ENCODE assay signal across 9 cellular contexts in genomic region chr6:160102956-160103824, GRCh38. TPM values are rescaled to one million over a fixed set of nuclear protein-coding genes. Genes with fewer than 3 reads are reported as not detected.
DNase-seq lines count a peak whose midpoint lies in the region; ATAC-seq and TF ChIP-seq lines count a peak whose summit lies in the region.
"Had no signal": no experiment of that assay in that cellular context is flagged by ENCODE, and none has a peak within 500 bp of the region (broad histone marks: within the 10 kb centered on the region; RNA-seq: fewer than 3 reads in every experiment).

No MANE protein-coding gene starts in this region.

- H4K20me1 ChIP-seq in Karpas-422 (ENCODE audit: insufficient read depth, low read depth, low read length), result no peaks in the 10 kb centered on the region

- no peak overlapping the region for H3K4me2 ChIP-seq in Karpas-422 (ENCODE audit: low read depth, low read length, poor library complexity, severe bottlenecking)

- H3K36me3 Mint-ChIP-seq in activated CD8-positive, alpha-beta T cell treated with anti-CD3 and anti-CD28 coated beads, Interleukin-2, amount 10 ng/mL, durations not matched to agents 7 days and 5 days (ENCODE audit: low read depth), result peaks cover 52% of the 10 kb centered on the region
- H3K36me3 Mint-ChIP-seq in activated T-helper 1 cell treated with anti-CD3 and anti-CD28 coated beads, Interleukin-12 subunit alpha, Interleukin-12 subunit beta, Interleukin-2, Interleukin-4 antibody, amounts not matched to agents 30 ng/mL and 10 ng/mL and 1 ng/mL, durations not matched to agents 14 hours and 24 hours and 36 hours (ENCODE audit: low read depth), result peaks cover 46% of the 10 kb centered on the region

- no peak overlapping the region for H3K4me3 ChIP-seq in Karpas-422 (ENCODE audit: low read length)
- no peak overlapping the region for H3K4me3 ChIP-seq in left lung
- H3K4me3 ChIP-seq: adrenal gland had no signal

- H3K27ac ChIP-seq in Karpas-422 (ENCODE audit: low read length) (no peak overlapping the region), left lung (no peak overlapping the region)
- H3K27ac ChIP-seq: adrenal gland had no signal

- H3K4me1 Mint-ChIP-seq in activated CD8-positive, alpha-beta T cell treated with anti-CD3 and anti-CD28 coated beads, Interleukin-2, amount 10 ng/mL, durations not matched to agents 7 days and 5 days (ENCODE audit: low read depth), result peaks cover 24% of the 10 kb centered on the region
- peaks cover 28% of the 10 kb centered on the region for H3K4me1 Mint-ChIP-seq in activated T-helper 1 cell treated with anti-CD3 and anti-CD28 coated beads, Interleukin-12 subunit alpha, Interleukin-12 subunit beta, Interleukin-2, Interleukin-4 antibody, amounts not matched to agents 30 ng/mL and 10 ng/mL and 1 ng/mL, durations not matched to agents 14 hours and 24 hours and 36 hours (ENCODE audit: low read depth)

- H3K9me3 Mint-ChIP-seq in activated CD8-positive, alpha-beta T cell treated with anti-CD3 and anti-CD28 coated beads, Interleukin-2, amount 10 ng/mL, durations not matched to agents 7 days and 5 days (ENCODE audit: insufficient read depth), result no peaks in the 10 kb centered on the region
- H3K9me3 Mint-ChIP-seq in activated T-helper 1 cell treated with anti-CD3 and anti-CD28 coated beads, Interleukin-12 subunit alpha, Interleukin-12 subunit beta, Interleukin-2, Interleukin-4 antibody, amounts not matched to agents 30 ng/mL and 10 ng/mL and 1 ng/mL, durations not matched to agents 14 hours and 24 hours and 36 hours, result no peaks in the 10 kb centered on the region

- H3K9ac ChIP-seq in Karpas-422 (ENCODE audit: low read length), result no peak overlapping the region

- H3K27me3 Mint-ChIP-seq in activated CD8-positive, alpha-beta T cell treated with anti-CD3 and anti-CD28 coated beads, Interleukin-2, amount 10 ng/mL, durations not matched to agents 7 days and 5 days (ENCODE audit: low read depth), result no peaks in the 10 kb centered on the region
- H3K27me3 Mint-ChIP-seq in activated T-helper 1 cell treated with anti-CD3 and anti-CD28 coated beads, Interleukin-12 subunit alpha, Interleukin-12 subunit beta, Interleukin-2, Interleukin-4 antibody, amounts not matched to agents 30 ng/mL and 10 ng/mL and 1 ng/mL, durations not matched to agents 14 hours and 24 hours and 36 hours (ENCODE audit: insufficient read depth), result no peaks in the 10 kb centered on the region

- H3K4me1 ChIP-seq in Karpas-422 (ENCODE audit: low read length) (no peaks in the 10 kb centered on the region), left lung (peaks cover 3 to 24% of the 10 kb centered on the region in 2 donors)
- H3K4me1 ChIP-seq: adrenal gland had no signal

- CTCF ChIA-PET in activated CD8-positive, alpha-beta T cell treated with anti-CD3 and anti-CD28 coated beads, Interleukin-2, amount 10 ng/mL, durations not matched to agents 7 days and 5 days (lab: Charles Lee), result interaction anchor here (1.0 kb wide), 1 partner anchor 240 kb away, joined by 3 read pairs; no protein-coding TSS in a partner anchor

- peak; percentile 45 for ATAC-seq in activated CD8-positive, alpha-beta T cell treated with anti-CD3 and anti-CD28 coated beads, Interleukin-2, amount 10 ng/mL, durations not matched to agents 7 days and 5 days
- peak; percentile 8 for ATAC-seq in left lung
- no peak for ATAC-seq in HG02610 (IDR thresholded peaks at IDR 0.05; ENCODE audit: unreplicated experiment)

- H3K27ac Mint-ChIP-seq in activated CD8-positive, alpha-beta T cell treated with anti-CD3 and anti-CD28 coated beads, Interleukin-2, amount 10 ng/mL, durations not matched to agents 7 days and 5 days, result no peak overlapping the region
- H3K27ac Mint-ChIP-seq in activated T-helper 1 cell treated with anti-CD3 and anti-CD28 coated beads, Interleukin-12 subunit alpha, Interleukin-12 subunit beta, Interleukin-2, Interleukin-4 antibody, amounts not matched to agents 30 ng/mL and 10 ng/mL and 1 ng/mL, durations not matched to agents 14 hours and 24 hours and 36 hours, result no peak overlapping the region

- H3K27me3 ChIP-seq in Karpas-422 (ENCODE audit: low read length) (no peaks in the 10 kb centered on the region), left lung (no peaks in the 10 kb centered on the region)
- H3K27me3 ChIP-seq: adrenal gland had no signal

- H2AFZ ChIP-seq in Karpas-422 (ENCODE audit: low read length), result no peak overlapping the region

- peak in 1 of 2 donors; percentile 13 for TF ChIP-seq CTCF in left lung (IDR thresholded peaks at IDR 0.05)

- intact Hi-C loops in left lung (cut with DNase I), result no loop called here
- intact Hi-C loops in activated T-helper 1 cell treated with anti-CD3 and anti-CD28 coated beads, Interleukin-12 subunit alpha, Interleukin-12 subunit beta, Interleukin-2, Interleukin-4 antibody, amounts not matched to agents 30 ng/mL and 10 ng/mL and 1 ng/mL, durations not matched to agents 14 hours and 24 hours and 36 hours (cut with micrococcal nuclease), result loop anchor here (5.0 kb wide), 1 partner anchor 241 kb away; no protein-coding TSS in a partner anchor

- no peaks in the 10 kb centered on the region for H3K79me2 ChIP-seq in Karpas-422 (ENCODE audit: low read length)

- no peak overlapping the region for H3K4me3 Mint-ChIP-seq in activated CD8-positive, alpha-beta T cell treated with anti-CD3 and anti-CD28 coated beads, Interleukin-2, amount 10 ng/mL, durations not matched to agents 7 days and 5 days
- H3K4me3 Mint-ChIP-seq in activated T-helper 1 cell treated with anti-CD3 and anti-CD28 coated beads, Interleukin-12 subunit alpha, Interleukin-12 subunit beta, Interleukin-2, Interleukin-4 antibody, amounts not matched to agents 30 ng/mL and 10 ng/mL and 1 ng/mL, durations not matched to agents 14 hours and 24 hours and 36 hours, result no peak overlapping the region

- POLR2A ChIA-PET in activated CD8-positive, alpha-beta T cell treated with anti-CD3 and anti-CD28 coated beads, Interleukin-2, amount 10 ng/mL, durations not matched to agents 7 days and 5 days (lab: Charles Lee), result no interaction called here

- H3K9me2 ChIP-seq in Karpas-422 (replicated peaks; ENCODE audit: insufficient read depth, low read length), result no peaks in the 10 kb centered on the region

- H3K9me3 ChIP-seq in Karpas-422 (ENCODE audit: low read length), result no peaks in the 10 kb centered on the region
- no peaks in the 10 kb centered on the region for H3K9me3 ChIP-seq in left lung
- H3K9me3 ChIP-seq: adrenal gland had no signal

- H3K36me3 ChIP-seq in Karpas-422 (ENCODE audit: insufficient read depth, low read length) (no peaks in the 10 kb centered on the region), left lung (peaks cover 0 to 93% of the 10 kb centered on the region in 2 donors)

- peak; percentile 7 for DNase-seq in activated T-cell treated with anti-CD3 and anti-CD28 coated beads for 24 hours (ENCODE audit: low read depth)
- no peak for DNase-seq in activated T-cell treated with anti-CD3 and anti-CD28 coated beads for 4 hours
- DNase-seq in Karpas-422, result peak; percentile 82
- DNase-seq in activated CD8-positive, alpha-beta T cell treated with anti-CD3 and anti-CD28 coated beads, Interleukin-2, amount 10 ng/mL, durations not matched to agents 7 days and 5 days, result peak; percentile 47
- DNase-seq in left lung, result no peak
- no peak for DNase-seq in mucosa of gallbladder (ENCODE audit: low spot score)
- no peak for DNase-seq in activated T-helper 1 cell treated with anti-CD3 and anti-CD28 coated beads, Interleukin-12 subunit alpha, Interleukin-12 subunit beta, Interleukin-2, Interleukin-4 antibody, amounts not matched to agents 30 ng/mL and 10 ng/mL and 1 ng/mL, durations not matched to agents 14 hours and 24 hours and 36 hours (ENCODE audit: low spot score)

RNA-seq across cellular contexts. Expression of gene SLC22A1, which starts 18.4 kb away (rescaled TPM):
- total RNA-seq in Karpas-422 (2014; rRNA removed; shearing (Covaris generic); ENCODE audit: low replicate concordance), result 0.78 TPM in 1 of 2 replicates, not detected in the other
- under 1 TPM; 0.16 to 0.87 TPM for total RNA-seq in activated CD8-positive, alpha-beta T cell treated with anti-CD3 and anti-CD28 coated beads, Interleukin-2, amount 10 ng/mL, durations not matched to agents 7 days and 5 days
- total RNA-seq in left lung (1 to 10 TPM in 1 of 2 donors, under 1 TPM in 1; 0.41 to 2.7 TPM), mucosa of gallbladder (8.9 TPM)
- total RNA-seq in activated T-helper 1 cell treated with anti-CD3 and anti-CD28 coated beads, Interleukin-12 subunit alpha, Interleukin-12 subunit beta, Interleukin-2, Interleukin-4 antibody, amounts not matched to agents 30 ng/mL and 10 ng/mL and 1 ng/mL, durations not matched to agents 14 hours and 24 hours and 36 hours, result 2.9 and 3.7 TPM in 2 replicates

Comparison
In these comparisons a context has a peak if more than half of its experiments do, and no peak if none do; other contexts are left out.
1. DNase-seq: peak in activated T-cell treated with anti-CD3 and anti-CD28 coated beads for 24 hours (single experiment), Karpas-422 (single experiment) and activated CD8-positive, alpha-beta T cell treated with anti-CD3 and anti-CD28 coated beads, Interleukin-2, amount 10 ng/mL, durations not matched to agents 7 days and 5 days (single experiment); none in activated T-cell treated with anti-CD3 and anti-CD28 coated beads for 4 hours (single experiment), left lung (0 of 2), mucosa of gallbladder (single experiment) and activated T-helper 1 cell treated with anti-CD3 and anti-CD28 coated beads, Interleukin-12 subunit alpha, Interleukin-12 subunit beta, Interleukin-2, Interleukin-4 antibody, amounts not matched to agents 30 ng/mL and 10 ng/mL and 1 ng/mL, durations not matched to agents 14 hours and 24 hours and 36 hours (single experiment).